1 cellular context compared by ENCODE assay signal in the genomic region with DNA sequence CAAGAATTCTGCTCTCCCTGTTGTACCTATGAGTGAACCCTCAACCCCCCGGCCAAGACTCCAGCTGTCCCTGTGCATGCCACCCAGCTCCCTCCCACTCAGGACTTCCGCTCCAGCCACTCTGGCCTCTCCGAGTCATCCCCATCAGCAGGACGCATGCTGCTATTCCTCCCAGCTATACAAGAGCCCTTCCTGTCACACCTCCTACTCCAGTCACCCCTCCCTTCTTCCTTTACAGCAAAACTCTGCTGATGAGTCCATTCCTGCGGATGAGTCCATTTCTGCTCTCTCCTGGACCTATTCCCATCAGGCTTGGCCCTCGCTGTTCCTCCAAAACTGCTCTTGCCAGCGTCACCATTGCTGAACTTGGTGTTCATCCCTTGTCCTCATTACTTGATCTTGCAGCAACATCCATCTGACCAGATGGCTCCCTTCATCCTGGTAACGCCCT.
TF ChIP-seq lines count a peak whose summit lies in the region.

No MANE protein-coding gene starts in this region.

TF ChIP-seq in SK-N-SH treated with all-trans-retinoic acid at 6 μM for 48 hours, 23 proteins besides CTCF, POLR2A, EP300 and RAD21 (continued from another document):
- TF ChIP-seq, protein P1, sequence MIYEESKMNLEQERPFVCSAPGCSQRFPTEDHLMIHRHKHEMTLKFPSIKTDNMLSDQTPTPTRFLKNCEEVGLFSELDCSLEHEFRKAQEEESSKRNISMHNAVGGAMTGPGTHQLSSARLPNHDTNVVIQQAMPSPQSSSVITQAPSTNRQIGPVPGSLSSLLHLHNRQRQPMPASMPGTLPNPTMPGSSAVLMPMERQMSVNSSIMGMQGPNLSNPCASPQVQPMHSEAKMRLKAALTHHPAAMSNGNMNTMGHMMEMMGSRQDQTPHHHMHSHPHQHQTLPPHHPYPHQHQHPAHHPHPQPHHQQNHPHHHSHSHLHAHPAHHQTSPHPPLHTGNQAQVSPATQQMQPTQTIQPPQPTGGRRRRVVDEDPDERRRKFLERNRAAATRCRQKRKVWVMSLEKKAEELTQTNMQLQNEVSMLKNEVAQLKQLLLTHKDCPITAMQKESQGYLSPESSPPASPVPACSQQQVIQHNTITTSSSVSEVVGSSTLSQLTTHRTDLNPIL (CRISPR knock-in tag; IDR thresholded peaks at IDR 0.05; ENCODE audit: low read depth): no peak
- TF ChIP-seq ESRRG (CRISPR knock-in tag; IDR thresholded peaks at IDR 0.05): no peak
- TF ChIP-seq ZFP3 (CRISPR knock-in tag; IDR thresholded peaks at IDR 0.05): no peak
